14 cellular contexts compared by ENCODE assay signal in genomic region chr2:30222636-30223360, GRCh38. TPM values are rescaled to one million over a fixed set of nuclear protein-coding genes. Genes with fewer than 3 reads are reported as not detected.
DNase-seq lines count a peak whose midpoint lies in the region; ATAC-seq and TF ChIP-seq lines count a peak whose summit lies in the region.
"Had no signal": no experiment of that assay in that cellular context is flagged by ENCODE, and none has a peak within 500 bp of the region (broad histone marks: within the 10 kb centered on the region; RNA-seq: fewer than 3 reads in every experiment).

No MANE protein-coding gene starts in this region.

- TF ChIP-seq CTCF in prostate gland (IDR thresholded peaks at IDR 0.05), result no peak

- WGBS in prostate gland, result 88% methylated on average over 5 of the region's 5 CpGs

- no peaks in the 10 kb centered on the region for H3K36me3 ChIP-seq in naive thymus-derived CD4-positive, alpha-beta T cell (ENCODE audit: control insufficient read depth in 2 of 3, insufficient read depth in 3 of 3, low read length in 3 of 3)
- no peaks in the 10 kb centered on the region for H3K36me3 ChIP-seq in prostate gland

- H3K4me3 Mint-ChIP-seq in stimulated activated naive CD8-positive, alpha-beta T cell treated with anti-CD3 and anti-CD28 coated beads, Interleukin-15, Interleukin-2, amounts not matched to agents 100 ng/mL and 50 ng/mL, for 24 hours, result no peak overlapping the region
- no peak overlapping the region for H3K4me3 Mint-ChIP-seq in activated CD4-positive, alpha-beta memory T cell treated with anti-CD3 and anti-CD28 coated beads for 36 hours
- peak overlapping the region in 6 of 10 donors; percentile 0 to 97 (median 44) for H3K4me3 Mint-ChIP-seq in naive thymus-derived CD4-positive, alpha-beta T cell

- H3K27ac ChIP-seq in naive thymus-derived CD4-positive, alpha-beta T cell (ENCODE audit: low read depth, low read length), result peak overlapping the region; percentile 95
- H3K27ac ChIP-seq in prostate gland, result no peak overlapping the region
- H3K27ac ChIP-seq: body of pancreas, dorsolateral prefrontal cortex had no signal

- H3K36me3 Mint-ChIP-seq in stimulated activated naive CD8-positive, alpha-beta T cell treated with anti-CD3 and anti-CD28 coated beads, Interleukin-15, Interleukin-2, amounts not matched to agents 100 ng/mL and 50 ng/mL, for 24 hours (ENCODE audit: low read depth), result no peaks in the 10 kb centered on the region
- H3K36me3 Mint-ChIP-seq in activated CD4-positive, alpha-beta memory T cell treated with anti-CD3 and anti-CD28 coated beads for 36 hours, result no peaks in the 10 kb centered on the region
- H3K36me3 Mint-ChIP-seq in naive thymus-derived CD4-positive, alpha-beta T cell, result no peaks in the 10 kb centered on the region

- CTCF ChIA-PET in activated CD4-positive, alpha-beta memory T cell treated with anti-CD3 and anti-CD28 coated beads for 36 hours (lab: Charles Lee), result interaction anchor here (1.0 to 4.9 kb wide), 7 partner anchors 14 to 489 kb away, joined by 3 to 29 read pairs (median 6); no protein-coding TSS in a partner anchor
- CTCF ChIA-PET in naive thymus-derived CD4-positive, alpha-beta T cell (lab: Charles Lee), result interaction anchor here (0.6 to 22.8 kb wide), 8 partner anchors 9 to 281 kb away, joined by 3 to 220 read pairs (median 4); no protein-coding TSS in a partner anchor

- peaks cover 68% of the 10 kb centered on the region for H3K4me1 Mint-ChIP-seq in stimulated activated naive CD8-positive, alpha-beta T cell treated with anti-CD3 and anti-CD28 coated beads, Interleukin-15, Interleukin-2, amounts not matched to agents 100 ng/mL and 50 ng/mL, for 24 hours (ENCODE audit: low read depth)
- H3K4me1 Mint-ChIP-seq in activated CD4-positive, alpha-beta memory T cell treated with anti-CD3 and anti-CD28 coated beads for 36 hours (ENCODE audit: low read depth), result peaks cover 60% of the 10 kb centered on the region
- peaks cover 48 to 69% (median 60%) of the 10 kb centered on the region in 7 donors for H3K4me1 Mint-ChIP-seq in naive thymus-derived CD4-positive, alpha-beta T cell

- no peaks in the 10 kb centered on the region for H3K27me3 Mint-ChIP-seq in stimulated activated naive CD8-positive, alpha-beta T cell treated with anti-CD3 and anti-CD28 coated beads, Interleukin-15, Interleukin-2, amounts not matched to agents 100 ng/mL and 50 ng/mL, for 24 hours
- no peaks in the 10 kb centered on the region for H3K27me3 Mint-ChIP-seq in activated CD4-positive, alpha-beta memory T cell treated with anti-CD3 and anti-CD28 coated beads for 36 hours
- H3K27me3 Mint-ChIP-seq in naive thymus-derived CD4-positive, alpha-beta T cell, result no peaks in the 10 kb centered on the region

- no peaks in the 10 kb centered on the region for H3K9me3 ChIP-seq in naive thymus-derived CD4-positive, alpha-beta T cell (ENCODE audit: control insufficient read depth in 2 of 3, low read length in 3 of 3)
- no peaks in the 10 kb centered on the region for H3K9me3 ChIP-seq in prostate gland
- H3K9me3 ChIP-seq: body of pancreas had no signal

- peak overlapping the region; percentile 51 for H3K27ac Mint-ChIP-seq in stimulated activated naive CD8-positive, alpha-beta T cell treated with anti-CD3 and anti-CD28 coated beads, Interleukin-15, Interleukin-2, amounts not matched to agents 100 ng/mL and 50 ng/mL, for 24 hours
- H3K27ac Mint-ChIP-seq in activated CD4-positive, alpha-beta memory T cell treated with anti-CD3 and anti-CD28 coated beads for 36 hours, result peak overlapping the region; percentile 35
- H3K27ac Mint-ChIP-seq in naive thymus-derived CD4-positive, alpha-beta T cell, result peak overlapping the region; percentile 95 to 100 (median 100)
- H3K27ac Mint-ChIP-seq: progenitor cell of endocrine pancreas had no signal

- H3K4me3 ChIP-seq in naive thymus-derived CD4-positive, alpha-beta T cell (ENCODE audit: low read length), result no peak overlapping the region
- H3K4me3 ChIP-seq in prostate gland, result no peak overlapping the region
- H3K4me3 ChIP-seq: body of pancreas, dorsolateral prefrontal cortex had no signal

- no peaks in the 10 kb centered on the region for H3K27me3 ChIP-seq in naive thymus-derived CD4-positive, alpha-beta T cell (ENCODE audit: control insufficient read depth in 2 of 2, insufficient read depth in 2 of 2, low read length in 2 of 2)
- no peaks in the 10 kb centered on the region for H3K27me3 ChIP-seq in prostate gland (replicated peaks; ENCODE audit: insufficient read depth)
- H3K27me3 ChIP-seq: body of pancreas had no signal

- no peak for DNase-seq in stimulated activated naive CD8-positive, alpha-beta T cell treated with anti-CD3 and anti-CD28 coated beads, Interleukin-15, Interleukin-2, amounts not matched to agents 100 U/mL and 50 U/mL, for 24 hours
- no peak for DNase-seq in activated CD4-positive, alpha-beta memory T cell treated with anti-CD3 and anti-CD28 coated beads for 36 hours
- DNase-seq in naive thymus-derived CD4-positive, alpha-beta T cell, result no peak
- no peak for DNase-seq in T1000 (lab: John Stamatoyannopoulos, UW)
- DNase-seq in prostate gland (ENCODE audit: low spot score), result no peak
- DNase-seq: activated gamma-delta T cell, body of pancreas, dorsolateral prefrontal cortex, NCI-H1694 treated with DMSO at 0.1 percent for 48 hours, NCI-H446 treated with DMSO at 0.1 percent for 48 hours, SIG-M5 had no signal

- TF ChIP-seq POLR2A in prostate gland (IDR thresholded peaks at IDR 0.05), result no peak

- H3K4me1 ChIP-seq in naive thymus-derived CD4-positive, alpha-beta T cell (ENCODE audit: control insufficient read depth in 2 of 2, insufficient read depth in 2 of 2, low read length in 2 of 2), result peaks cover 48 to 60% of the 10 kb centered on the region in 2 donors
- H3K4me1 ChIP-seq in prostate gland (replicated peaks), result peaks cover 5% of the 10 kb centered on the region

- ATAC-seq in stimulated activated naive CD8-positive, alpha-beta T cell treated with anti-CD3 and anti-CD28 coated beads, Interleukin-15, Interleukin-2, amounts not matched to agents 100 U/mL and 50 U/mL, for 24 hours, result no peak
- no peak for ATAC-seq in naive thymus-derived CD4-positive, alpha-beta T cell
- no peak for ATAC-seq in GM21423 (IDR thresholded peaks at IDR 0.05; ENCODE audit: unreplicated experiment)
- ATAC-seq: body of pancreas had no signal

- H3K9me3 Mint-ChIP-seq in stimulated activated naive CD8-positive, alpha-beta T cell treated with anti-CD3 and anti-CD28 coated beads, Interleukin-15, Interleukin-2, amounts not matched to agents 100 ng/mL and 50 ng/mL, for 24 hours, result no peaks in the 10 kb centered on the region
- H3K9me3 Mint-ChIP-seq in activated CD4-positive, alpha-beta memory T cell treated with anti-CD3 and anti-CD28 coated beads for 36 hours, result no peaks in the 10 kb centered on the region
- no peaks in the 10 kb centered on the region for H3K9me3 Mint-ChIP-seq in naive thymus-derived CD4-positive, alpha-beta T cell

- POLR2A ChIA-PET in activated CD4-positive, alpha-beta memory T cell treated with anti-CD3 and anti-CD28 coated beads for 36 hours (lab: Charles Lee), result interaction anchor here (0.9 to 2.6 kb wide), 6 partner anchors 8 to 200 kb away, joined by 3 to 10 read pairs (median 4); partner anchors contain the start of gene LBH
- POLR2A ChIA-PET in naive thymus-derived CD4-positive, alpha-beta T cell (lab: Charles Lee), result interaction anchor here (0.6 to 29.5 kb wide), 7 partner anchors 12 to 251 kb away, joined by 3 to 901 read pairs (median 35); partner anchors contain the start of genes LBH and YPEL5

- intact Hi-C loops in activated CD4-positive, alpha-beta memory T cell treated with anti-CD3 and anti-CD28 coated beads for 36 hours (cut with micrococcal nuclease), result no loop called here
- intact Hi-C loops in naive thymus-derived CD4-positive, alpha-beta T cell (cut with micrococcal nuclease), result loop anchor here in 1 of 2 donors (1.0 kb wide), 1 partner anchor 10 kb away; no protein-coding TSS in a partner anchor
- intact Hi-C loops in prostate gland (cut with DNase I), result no loop called here

RNA-seq across cellular contexts. Expression of gene LBH, which starts 8.5 kb away (rescaled TPM):
- total RNA-seq in activated CD4-positive, alpha-beta memory T cell treated with anti-CD3 and anti-CD28 coated beads for 36 hours, result 100 to 1,000 TPM; 109 to 112 TPM
- total RNA-seq in naive thymus-derived CD4-positive, alpha-beta T cell, result 100 to 1,000 TPM; 146 to 517 (median 192) TPM
- polyA plus RNA-seq in naive thymus-derived CD4-positive, alpha-beta T cell, result 100 to 1,000 TPM; 269 to 292 TPM
- total RNA-seq in prostate gland, result 10 to 100 TPM; 33.3 to 41.8 TPM

Comparison
In these comparisons a context has a peak if more than half of its experiments do, and no peak if none do; other contexts are left out.
1. H3K27ac Mint-ChIP-seq: peak in every context shown above with its lines; median percentile 100 in naive thymus-derived CD4-positive, alpha-beta T cell; 51 in stimulated activated naive CD8-positive, alpha-beta T cell treated with anti-CD3 and anti-CD28 coated beads, Interleukin-15, Interleukin-2, amounts not matched to agents 100 ng/mL and 50 ng/mL, for 24 hours; 35 in activated CD4-positive, alpha-beta memory T cell treated with anti-CD3 and anti-CD28 coated beads for 36 hours.
2. H3K4me3 Mint-ChIP-seq: peak in naive thymus-derived CD4-positive, alpha-beta T cell (6 of 10); none in stimulated activated naive CD8-positive, alpha-beta T cell treated with anti-CD3 and anti-CD28 coated beads, Interleukin-15, Interleukin-2, amounts not matched to agents 100 ng/mL and 50 ng/mL, for 24 hours (single experiment) and activated CD4-positive, alpha-beta memory T cell treated with anti-CD3 and anti-CD28 coated beads for 36 hours (single experiment).